11 cellular contexts compared by ENCODE assay signal in genomic region chr2:79040967-79041582, GRCh38. TPM values are rescaled to one million over a fixed set of nuclear protein-coding genes. Genes with fewer than 3 reads are reported as not detected.
DNase-seq lines count a peak whose midpoint lies in the region; ATAC-seq, FAIRE-seq and TF ChIP-seq lines count a peak whose summit lies in the region.
"Had no signal": no experiment of that assay in that cellular context is flagged by ENCODE, and none has a peak within 500 bp of the region (broad histone marks: within the 10 kb centered on the region; RNA-seq: fewer than 3 reads in every experiment).

No MANE protein-coding gene starts in this region.

- POLR2A ChIA-PET in GM10248 (lab: Yijun Ruan, JAX), result no interaction called here

- intact Hi-C loops in heart right ventricle (cut with DNase I), result loop anchor here in 1 of 10 donors (5.0 kb wide), 1 partner anchor 176 kb away; no protein-coding TSS in a partner anchor

- H3K4me3 ChIP-seq in heart right ventricle (no peak overlapping the region), right atrium auricular region (no peak overlapping the region)
- H3K4me3 ChIP-seq: upper lobe of left lung had no signal

- no peak overlapping the region for H3K27ac ChIP-seq in heart right ventricle
- no peak overlapping the region for H3K27ac ChIP-seq in right atrium auricular region
- H3K27ac ChIP-seq: upper lobe of left lung had no signal

- FAIRE-seq in urothelium cell line (lab: Jason Lieb, UNC), result no peak

- TF ChIP-seq CTCF in heart right ventricle (IDR thresholded peaks at IDR 0.05), result peak in 7 of 9 donors; percentile 13 to 48 (median 36)
- peak in 1 of 2 donors; percentile 45 for TF ChIP-seq CTCF in right atrium auricular region (IDR thresholded peaks at IDR 0.05)
- TF ChIP-seq CTCF in GM10248 (IDR thresholded peaks at IDR 0.05; ENCODE audit: control extremely low read depth, extremely low read depth, low read depth, missing control alignments), result no peak

- 21 to 25% methylated on average over 4 of the region's 4 CpGs for WGBS in heart right ventricle, 2 donors

- H3K27me3 ChIP-seq in heart right ventricle (no peaks in the 10 kb centered on the region), right atrium auricular region (no peaks in the 10 kb centered on the region)
- H3K27me3 ChIP-seq: upper lobe of left lung had no signal

- no peaks in the 10 kb centered on the region for H3K36me3 ChIP-seq in heart right ventricle
- no peaks in the 10 kb centered on the region for H3K36me3 ChIP-seq in right atrium auricular region
- H3K36me3 ChIP-seq: upper lobe of left lung had no signal

- H3K4me1 ChIP-seq in heart right ventricle (no peaks in the 10 kb centered on the region), right atrium auricular region (no peaks in the 10 kb centered on the region)
- H3K4me1 ChIP-seq: upper lobe of left lung had no signal

- CTCF ChIA-PET in GM10248 (lab: Yijun Ruan, JAX), result interaction anchor here (0.7 to 1.5 kb wide), 5 partner anchors 8 to 845 kb away, joined by 3 to 5 read pairs (median 3); no protein-coding TSS in a partner anchor

- H3K9me3 ChIP-seq in heart right ventricle (no peaks in the 10 kb centered on the region), right atrium auricular region (no peaks in the 10 kb centered on the region)
- H3K9me3 ChIP-seq: upper lobe of left lung had no signal

- DNase-seq in heart right ventricle (no peak), right atrium auricular region (ENCODE audit: low spot score) (no peak), OCI-M1 (lab: John Stamatoyannopoulos, UW) (peak; percentile 50), iPS DF 4.7 (ENCODE audit: extremely low read depth, low spot score) (peak; percentile 16), urothelium cell line (ENCODE audit: low spot score) (peak; percentile 35), GM10248 (ENCODE audit: extremely low spot score) (no peak)
- no peak for DNase-seq in stimulated activated CD4-positive, alpha-beta T cell treated with anti-CD3 and anti-CD28 coated beads, Interleukin-1b, Interleukin-23, amount 100 ng/mL, for 48 hours
- no peak for DNase-seq in activated CD4-positive, alpha-beta T cell treated with anti-CD3 and anti-CD28 coated beads, Interleukin-2, amount 50 U/mL, for 48 hours
- DNase-seq: effector memory CD4-positive, alpha-beta T cell; upper lobe of left lung had no signal

- ATAC-seq in heart right ventricle, result no peak

RNA-seq across cellular contexts. Expression of gene REG3G, which starts 15.6 kb away (rescaled TPM):
- total RNA-seq in heart right ventricle (under 1 TPM in 1 of 10 donors, not detected in 9; 0.35 TPM), right atrium auricular region (not detected)
- polyA plus RNA-seq in heart right ventricle, result under 1 TPM in 1 of 2 donors, not detected in 1; 0.06 TPM
- total RNA-seq: renal cortical epithelial cell had no signal

RNA-seq across cellular contexts. Expression of gene REG1B, which starts 46.7 kb away (rescaled TPM):
- total RNA-seq in heart right ventricle (under 1 TPM in 3 of 10 donors, not detected in 7; 0.41 to 0.49 (median 0.46) TPM), right atrium auricular region (not detected)
- under 1 TPM in 1 of 2 donors, not detected in 1; 0.23 TPM for polyA plus RNA-seq in heart right ventricle
- total RNA-seq: renal cortical epithelial cell had no signal

Comparison
In these comparisons a context has a peak if more than half of its experiments do, and no peak if none do; other contexts are left out.
1. DNase-seq: peak in OCI-M1 (single experiment), iPS DF 4.7 (single experiment) and urothelium cell line (single experiment); none in heart right ventricle (0 of 2), right atrium auricular region (single experiment), GM10248 (single experiment), stimulated activated CD4-positive, alpha-beta T cell treated with anti-CD3 and anti-CD28 coated beads, Interleukin-1b, Interleukin-23, amount 100 ng/mL, for 48 hours (single experiment) and activated CD4-positive, alpha-beta T cell treated with anti-CD3 and anti-CD28 coated beads, Interleukin-2, amount 50 U/mL, for 48 hours (0 of 2).